ENCODE assay signal across 13 cellular contexts in genomic region chr9:127005770-127006314, GRCh38.
DNase-seq lines count a peak whose midpoint lies in the region; ATAC-seq and TF ChIP-seq lines count a peak whose summit lies in the region.
"Had no signal": no experiment of that assay in that cellular context is flagged by ENCODE, and none has a peak within 500 bp of the region (broad histone marks: within the 10 kb centered on the region; RNA-seq: fewer than 3 reads in every experiment).

No MANE protein-coding gene starts in this region.

- no peak for TF ChIP-seq CTCF in Peyer's patch (IDR thresholded peaks at IDR 0.05)
- no peak for TF ChIP-seq CTCF in adrenal gland (IDR thresholded peaks at IDR 0.05)

- H3K4me1 ChIP-seq in Peyer's patch (no peaks in the 10 kb centered on the region), adrenal gland (replicated peaks in 1 of 2) (peaks cover 0 to 14% of the 10 kb centered on the region in 2 donors)
- H3K4me1 ChIP-seq: prostate gland had no signal

- peak; percentile 48 for DNase-seq in inferior parietal cortex (ENCODE audit: extremely low spot score)
- no peak for DNase-seq in NCI-H2171 treated with DMSO at 0.1 percent for 48 hours (lab: John Stamatoyannopoulos, UW)
- no peak for DNase-seq in Peyer's patch
- no peak for DNase-seq in adrenal gland
- no peak for DNase-seq in A172 (ENCODE audit: low spot score)
- DNase-seq: mesendoderm, NCI-H1105 treated with DMSO at 0.1 percent for 48 hours, upper lobe of left lung had no signal

- intact Hi-C loops in adrenal gland (cut with DNase I): no loop called here

- H3K36me3 ChIP-seq in Peyer's patch (no peaks in the 10 kb centered on the region), adrenal gland (replicated peaks in 1 of 2) (no peaks in the 10 kb centered on the region)
- H3K36me3 ChIP-seq: prostate gland, upper lobe of left lung had no signal

- no peaks in the 10 kb centered on the region for H3K9me3 ChIP-seq in Peyer's patch
- no peaks in the 10 kb centered on the region for H3K9me3 ChIP-seq in adrenal gland (replicated peaks in 1 of 3)
- H3K9me3 ChIP-seq: prostate gland, upper lobe of left lung had no signal

- H3K27ac ChIP-seq in Peyer's patch (no peak overlapping the region), adrenal gland (peak overlapping the region in 1 of 5 donors; percentile 12)
- H3K27ac ChIP-seq: hepatocyte, prostate gland had no signal

- 92 to 96% (median 94%) methylated on average over 5 of the region's 5 CpGs for WGBS in adrenal gland, 4 donors

- peak; percentile 19 for ATAC-seq in GM18517 (IDR thresholded peaks at IDR 0.05; ENCODE audit: unreplicated experiment)
- ATAC-seq in GM21447 (IDR thresholded peaks at IDR 0.05; ENCODE audit: unreplicated experiment): peak; percentile 19
- ATAC-seq in HG03460 (IDR thresholded peaks at IDR 0.05; ENCODE audit: unreplicated experiment): peak; percentile 13

- H3K4me3 ChIP-seq in Peyer's patch (no peak overlapping the region), adrenal gland (no peak overlapping the region)
- H3K4me3 ChIP-seq: hepatocyte, prostate gland, upper lobe of left lung had no signal

- TF ChIP-seq POLR2A in Peyer's patch (IDR thresholded peaks at IDR 0.05) (no peak), adrenal gland (IDR thresholded peaks at IDR 0.05) (no peak)

- no peaks in the 10 kb centered on the region for H3K27me3 ChIP-seq in Peyer's patch
- H3K27me3 ChIP-seq in adrenal gland: no peaks in the 10 kb centered on the region
- H3K27me3 ChIP-seq: hepatocyte, upper lobe of left lung had no signal
